In genomic region chr16:58515871-58516767, GRCh38 we compare ENCODE assay signal across 8 cellular contexts. TPM values are rescaled to one million over a fixed set of nuclear protein-coding genes. Genes with fewer than 3 reads are reported as not detected.
DNase-seq lines count a peak whose midpoint lies in the region; ATAC-seq, FAIRE-seq and TF ChIP-seq lines count a peak whose summit lies in the region.

No MANE protein-coding gene starts in this region.

- no peak overlapping the region for H4K91ac ChIP-seq in neuronal stem cell (ENCODE audit: low read depth, low read length, poor library complexity)

- H3K27me3 Mint-ChIP-seq in GM23338 (ENCODE audit: insufficient read depth, low read depth, poor library complexity) = peaks cover 31% of the 10 kb centered on the region
- no peaks in the 10 kb centered on the region for H3K27me3 Mint-ChIP-seq in activated T-cell treated with anti-CD3 and anti-CD28 coated beads, Interleukin-2, amount 50 U/mL, for 24 hours

- H3F3A ChIP-seq in GM23338 (replicated peaks; ENCODE audit: low read depth) (peaks cover 42% of the 10 kb centered on the region), MM.1S (ENCODE audit: insufficient read depth, low read length) (peaks cover 21% of the 10 kb centered on the region)

- H3K9me3 ChIP-seq in MM.1S (replicated peaks; ENCODE audit: insufficient read depth, low read length) = no peaks in the 10 kb centered on the region
- H3K9me3 ChIP-seq in neuronal stem cell (replicated peaks in 1 of 2; ENCODE audit: control insufficient read depth in 2 of 2, insufficient read depth in 1 of 2, low read depth in 1 of 2, low read length in 2 of 2) = no peaks in the 10 kb centered on the region

- H3K4me2 ChIP-seq in GM23338 (peak overlapping the region; percentile 99), MM.1S (ENCODE audit: low read depth, low read length) (peak overlapping the region; percentile 98), neuronal stem cell (ENCODE audit: insufficient read depth, low read length, poor library complexity, severe bottlenecking) (peak overlapping the region; percentile 99)

- peak overlapping the region; percentile 80 for H3K27ac ChIP-seq in GM23338 (ENCODE audit: low read depth)
- peak overlapping the region; percentile 73 for H3K27ac ChIP-seq in MM.1S (ENCODE audit: low read length)
- peak overlapping the region; percentile 32 for H3K27ac ChIP-seq in neuronal stem cell (replicated peaks; ENCODE audit: low read length)

- peaks cover 4% of the 10 kb centered on the region for H3K79me1 ChIP-seq in neuronal stem cell (ENCODE audit: low read depth, low read length)

- peak; percentile 60 for ATAC-seq in GM23338

- H4K20me1 ChIP-seq in GM23338 (replicated peaks; ENCODE audit: insufficient read depth) (peaks cover 29% of the 10 kb centered on the region), MM.1S (ENCODE audit: insufficient read depth, low read length) (peaks cover 10% of the 10 kb centered on the region)

- H3K4me3 ChIP-seq in GM23338 = peak overlapping the region; percentile 78
- H3K4me3 ChIP-seq in MM.1S (ENCODE audit: low read length) = peak overlapping the region; percentile 92
- peak overlapping the region; percentile 69 for H3K4me3 ChIP-seq in fibroblast of mammary gland (ENCODE audit: control insufficient read depth, low read depth, low read length)
- H3K4me3 ChIP-seq in neuronal stem cell (ENCODE audit: low read length in 2 of 2) = peak overlapping the region; percentile 43 to 96

- no CpG with 5 or more reads among the region's 66 CpGs for WGBS in neuronal stem cell (ENCODE audit: extremely low coverage in 2 of 2, insufficient read length in 2 of 2, insufficient replicate concordance in 1 of 2), 2 donors

- peak overlapping the region; percentile 83 for H3K23ac ChIP-seq in neuronal stem cell (ENCODE audit: low read depth, low read length, poor library complexity)

- peaks cover 26% of the 10 kb centered on the region for H3K4me1 Mint-ChIP-seq in GM23338
- H3K4me1 Mint-ChIP-seq in activated T-cell treated with anti-CD3 and anti-CD28 coated beads, Interleukin-2, amount 50 U/mL, for 24 hours (ENCODE audit: low read depth) = peaks cover 52% of the 10 kb centered on the region

- H3K4me1 ChIP-seq in GM23338 (ENCODE audit: insufficient read depth) = peaks cover 18% of the 10 kb centered on the region
- H3K4me1 ChIP-seq in MM.1S (ENCODE audit: low read length) = peaks cover 11% of the 10 kb centered on the region
- H3K4me1 ChIP-seq in neuronal stem cell (ENCODE audit: control insufficient read depth in 2 of 2, insufficient read depth in 1 of 2, low read depth in 1 of 2, low read length in 2 of 2) = peaks cover 0 to 9% of the 10 kb centered on the region in 2 donors

- no peaks in the 10 kb centered on the region for H3K27me3 ChIP-seq in GM23338 (ENCODE audit: insufficient read depth)
- H3K27me3 ChIP-seq in MM.1S (replicated peaks; ENCODE audit: insufficient read depth, low read length) = no peaks in the 10 kb centered on the region
- no peaks in the 10 kb centered on the region for H3K27me3 ChIP-seq in neuronal stem cell (ENCODE audit: control insufficient read depth in 3 of 3, insufficient read depth in 3 of 3, low read depth in 1 of 3, low read length in 3 of 3)

- H3K4ac ChIP-seq in neuronal stem cell (ENCODE audit: low read length) = no peak overlapping the region

- no peak overlapping the region for H4K8ac ChIP-seq in neuronal stem cell (ENCODE audit: low read depth, low read length)

- peak overlapping the region; percentile 95 for H3K4me3 Mint-ChIP-seq in GM23338
- H3K4me3 Mint-ChIP-seq in activated T-cell treated with anti-CD3 and anti-CD28 coated beads, Interleukin-2, amount 50 U/mL, for 24 hours = peak overlapping the region; percentile 93

- H3K36me3 Mint-ChIP-seq in GM23338 (ENCODE audit: low read depth) = peaks cover 62% of the 10 kb centered on the region
- H3K36me3 Mint-ChIP-seq in activated T-cell treated with anti-CD3 and anti-CD28 coated beads, Interleukin-2, amount 50 U/mL, for 24 hours (ENCODE audit: low read depth) = peaks cover 74% of the 10 kb centered on the region

- no peak overlapping the region for H2BK120ac ChIP-seq in neuronal stem cell (ENCODE audit: low read depth, low read length)

- TF ChIP-seq CTCF in GM23338 (conservative IDR thresholded peaks at IDR 0.05; ENCODE audit: low read depth in 2 of 2) (no peak), MM.1S (IDR thresholded peaks at IDR 0.05; ENCODE audit: low read length) (no peak), fibroblast of mammary gland (conservative IDR thresholded peaks at IDR 0.05; ENCODE audit: control insufficient read depth, insufficient read depth, low read depth, low read length) (no peak)

- TF ChIP-seq POLR2A in GM12891 (IDR thresholded peaks at IDR 0.05; ENCODE audit: low read depth, low read length) = peak; percentile 45

- DNase-seq in GM12891 (ENCODE audit: insufficient read length, low spot score) (peak; percentile 71), GM23338 (ENCODE audit: low spot score) (peak; percentile 70), MM.1S (peak; percentile 84), fibroblast of mammary gland (ENCODE audit: low read depth) (no peak), neuronal stem cell (ENCODE audit: low spot score) (no peak), NCI-H1417 treated with DMSO at 0.1 percent for 48 hours (lab: John Stamatoyannopoulos, UW) (no peak), NCI-H1048 (lab: John Stamatoyannopoulos, UW) (no peak)
- no peak for DNase-seq in activated T-cell treated with anti-CD3 and anti-CD28 coated beads, Interleukin-2, amount 50 U/mL, for 24 hours

- peak overlapping the region; percentile 59 for H2BK5ac ChIP-seq in neuronal stem cell (ENCODE audit: low read length)

- H3K9me3 Mint-ChIP-seq in GM23338 = no peaks in the 10 kb centered on the region
- H3K9me3 Mint-ChIP-seq in activated T-cell treated with anti-CD3 and anti-CD28 coated beads, Interleukin-2, amount 50 U/mL, for 24 hours = no peaks in the 10 kb centered on the region

- FAIRE-seq in GM12891 (lab: Jason Lieb, UNC) = no peak

- H3K79me2 ChIP-seq in GM23338 (replicated peaks; ENCODE audit: insufficient read depth) = peaks cover 40% of the 10 kb centered on the region
- peaks cover 53% of the 10 kb centered on the region for H3K79me2 ChIP-seq in MM.1S (ENCODE audit: low read length)

- peak overlapping the region; percentile 99 for H3K27ac Mint-ChIP-seq in GM23338
- peak overlapping the region; percentile 93 for H3K27ac Mint-ChIP-seq in activated T-cell treated with anti-CD3 and anti-CD28 coated beads, Interleukin-2, amount 50 U/mL, for 24 hours

- no peak overlapping the region for H2BK12ac ChIP-seq in neuronal stem cell (ENCODE audit: low read length)

- H3K9ac ChIP-seq in MM.1S (ENCODE audit: low read length) (peak overlapping the region; percentile 90), neuronal stem cell (ENCODE audit: low read depth, low read length, poor library complexity) (peak overlapping the region; percentile 95)

- H3K14ac ChIP-seq in neuronal stem cell (ENCODE audit: low read length) = peak overlapping the region; percentile 97

- peak overlapping the region; percentile 53 for H2AK5ac ChIP-seq in neuronal stem cell (ENCODE audit: low read depth, low read length)

- no peak overlapping the region for H2AFZ ChIP-seq in GM23338
- H2AFZ ChIP-seq in MM.1S (ENCODE audit: low read length) = peak overlapping the region; percentile 87
- H2AFZ ChIP-seq in neuronal stem cell (ENCODE audit: low read length) = peak overlapping the region; percentile 68

- H3K18ac ChIP-seq in neuronal stem cell (ENCODE audit: low read length) = peak overlapping the region; percentile 93

- H3K36me3 ChIP-seq in GM23338 (ENCODE audit: insufficient read depth) (peaks cover 44% of the 10 kb centered on the region), MM.1S (replicated peaks; ENCODE audit: insufficient read depth, low read length) (peaks cover 26% of the 10 kb centered on the region), neuronal stem cell (replicated peaks in 1 of 2; ENCODE audit: control insufficient read depth in 2 of 2, insufficient read depth in 2 of 2, low read length in 2 of 2) (peaks cover 20 to 85% of the 10 kb centered on the region in 2 donors)

- H3K9me2 ChIP-seq in GM23338 (ENCODE audit: insufficient read depth) (no peaks in the 10 kb centered on the region), MM.1S (replicated peaks; ENCODE audit: insufficient read depth, low read length) (no peaks in the 10 kb centered on the region)

- H2BK15ac ChIP-seq in neuronal stem cell (ENCODE audit: low read length) = no peak overlapping the region

TF ChIP-seq in GM12891, 5 proteins besides CTCF, POLR2A, EP300 and RAD21:
- TF ChIP-seq POLR2AphosphoS5 (IDR thresholded peaks at IDR 0.05; ENCODE audit: low read depth, low read length) (no peak; the same call in 1 of the 2 replicates), POU2F2 (IDR thresholded peaks at IDR 0.05; ENCODE audit: low read depth, low read length) (no peak), TAF1 (IDR thresholded peaks at IDR 0.05; ENCODE audit: low read depth, low read length) (no peak), PAX5 (IDR thresholded peaks at IDR 0.05; ENCODE audit: insufficient read depth, low read length, severe bottlenecking) (no peak), SPI1 (IDR thresholded peaks at IDR 0.05; ENCODE audit: low read depth, low read length) (no peak)

TF ChIP-seq in GM23338, 12 proteins besides CTCF, POLR2A, EP300 and RAD21 (continues in another document):
- TF ChIP-seq STAT1 (IDR thresholded peaks at IDR 0.05; ENCODE audit: unreplicated experiment) = no peak

RNA-seq across cellular contexts. Expression of gene SETD6, which starts 0.8 kb away (rescaled TPM):
- 10.9 TPM for polyA plus RNA-seq in GM12891 (2012; ENCODE audit: low read depth, missing spikeins)
- 54.0 and 61.3 TPM in 2 replicates for total RNA-seq in GM23338 (2014; rRNA removed; shearing (Covaris generic))
- 33.7 and 39.7 TPM in 2 replicates for polyA plus RNA-seq in GM23338 (2016; fragmentation: Nextera tagmentation; extraction: Ambion mirVana)
- 14.6 TPM for polyA plus RNA-seq in neuronal stem cell (2013, experiment 1 of 2)
- 12.8 TPM for polyA plus RNA-seq in neuronal stem cell (2013, experiment 2 of 2)

RNA-seq across cellular contexts. Expression of gene NDRG4, which starts 16.2 kb away (rescaled TPM):
- polyA plus RNA-seq in GM12891 (2012; ENCODE audit: low read depth, missing spikeins) = 0.58 TPM
- 29.8 and 32.1 TPM in 2 replicates for total RNA-seq in GM23338 (2014; rRNA removed; shearing (Covaris generic))
- polyA plus RNA-seq in GM23338 (2016; fragmentation: Nextera tagmentation; extraction: Ambion mirVana) = 16.3 TPM in 2 replicates
- polyA plus RNA-seq in neuronal stem cell (2013, experiment 1 of 2) = 23.0 TPM
- 24.0 TPM for polyA plus RNA-seq in neuronal stem cell (2013, experiment 2 of 2)

Comparison
In these comparisons a context has a peak if more than half of its experiments do, and no peak if none do; other contexts are left out.
1. DNase-seq: peak in GM12891 (single experiment), GM23338 (single experiment) and MM.1S (single experiment); none in activated T-cell treated with anti-CD3 and anti-CD28 coated beads, Interleukin-2, amount 50 U/mL, for 24 hours (single experiment), fibroblast of mammary gland (single experiment), neuronal stem cell (single experiment), NCI-H1417 treated with DMSO at 0.1 percent for 48 hours (single experiment) and NCI-H1048 (single experiment).
2. Peak in every context shown above with its lines, with median percentiles within 50 percentile points of each other: H3K27ac ChIP-seq, H3K4me2 ChIP-seq and H3K4me3 ChIP-seq.